In genomic region chr2:62197017-62197586, GRCh38 we compare ENCODE assay signal across 8 cellular contexts.
DNase-seq lines count a peak whose midpoint lies in the region; TF ChIP-seq lines count a peak whose summit lies in the region.

No MANE protein-coding gene starts in this region.

- no peak overlapping the region for H2AFZ ChIP-seq in Loucy (ENCODE audit: low read length)
- peak overlapping the region; percentile 99 for H2AFZ ChIP-seq in neuron (ENCODE audit: low read depth, low read length)

- DNase-seq in GM10266 (ENCODE audit: extremely low spot score) (peak; percentile 34), erythroblast (lab: John Stamatoyannopoulos, UW) (peak; percentile 54 to 72), cerebellar cortex (ENCODE audit: low spot score) (no peak), cerebellar nuclear complex (lab: John Stamatoyannopoulos, UW) (no peak), NCI-H128 (lab: John Stamatoyannopoulos, UW; ENCODE audit: unreplicated experiment) (no peak)
- DNase-seq in activated CD8-positive, alpha-beta memory T cell treated with anti-CD3 and anti-CD28 coated beads, Interleukin-2, amount 50 U/mL, for 4 hours = peak; percentile 60

- H4K20me1 ChIP-seq in Loucy (ENCODE audit: insufficient read depth, low read length, poor library complexity, severe bottlenecking) = peaks cover 56% of the 10 kb centered on the region

- peak overlapping the region; percentile 95 for H3K9ac ChIP-seq in Loucy (ENCODE audit: low read depth, low read length, poor library complexity, severe bottlenecking)

- peak; percentile 36 for TF ChIP-seq CTCF in GM10266 (IDR thresholded peaks at IDR 0.05; ENCODE audit: control insufficient read depth, insufficient read depth, low read depth, missing control alignments)
- peak; percentile 38; the same call in 1 of the 2 replicates for TF ChIP-seq CTCF in Loucy (conservative IDR thresholded peaks at IDR 0.05; ENCODE audit: low read length)

- no peaks in the 10 kb centered on the region for H3F3A ChIP-seq in Loucy (ENCODE audit: low read depth)

- H3K4me1 ChIP-seq in Loucy (ENCODE audit: insufficient read depth, low read length, poor library complexity, severe bottlenecking) (peaks cover 45% of the 10 kb centered on the region), neuron (ENCODE audit: insufficient read depth, low read length) (peaks cover 7% of the 10 kb centered on the region)

- H3K27me3 ChIP-seq in Loucy (ENCODE audit: insufficient read depth, low read length, poor library complexity, severe bottlenecking) (peaks cover 18% of the 10 kb centered on the region), neuron (ENCODE audit: insufficient read depth, low read length) (no peaks in the 10 kb centered on the region)

- H3K4me2 ChIP-seq in Loucy (ENCODE audit: low read depth, low read length, poor library complexity, severe bottlenecking) = peak overlapping the region; percentile 88

- no peaks in the 10 kb centered on the region for H3K9me3 ChIP-seq in Loucy (ENCODE audit: insufficient read depth, low read depth, low read length)
- H3K9me3 ChIP-seq in neuron (ENCODE audit: low read length) = no peaks in the 10 kb centered on the region

- peak; percentile 23 for TF ChIP-seq POLR2A in erythroblast (IDR thresholded peaks at IDR 0.05; ENCODE audit: low read length)

- H3K79me2 ChIP-seq in Loucy (ENCODE audit: insufficient read depth, low read length) = peaks cover 98% of the 10 kb centered on the region

- H3K9me2 ChIP-seq in Loucy (replicated peaks; ENCODE audit: low read depth, low read length) = no peaks in the 10 kb centered on the region

- H3K4me3 ChIP-seq in Loucy (ENCODE audit: low read length, poor library complexity, severe bottlenecking) (peak overlapping the region; percentile 86), neuron (ENCODE audit: low read length) (peak overlapping the region; percentile 99)

- H3K36me3 ChIP-seq in Loucy (ENCODE audit: insufficient read depth, low read length) = peaks cover 46% of the 10 kb centered on the region; the same call in 1 of the 2 replicates
- H3K36me3 ChIP-seq in neuron (ENCODE audit: insufficient read depth, low read length) = no peaks in the 10 kb centered on the region

Comparison
In these comparisons a context has a peak if more than half of its experiments do, and no peak if none do; other contexts are left out.
1. DNase-seq: peak in GM10266 (single experiment), activated CD8-positive, alpha-beta memory T cell treated with anti-CD3 and anti-CD28 coated beads, Interleukin-2, amount 50 U/mL, for 4 hours (single experiment) and erythroblast (2 of 2); none in cerebellar cortex (single experiment), cerebellar nuclear complex (0 of 2) and NCI-H128 (single experiment).